In the genomic region with DNA sequence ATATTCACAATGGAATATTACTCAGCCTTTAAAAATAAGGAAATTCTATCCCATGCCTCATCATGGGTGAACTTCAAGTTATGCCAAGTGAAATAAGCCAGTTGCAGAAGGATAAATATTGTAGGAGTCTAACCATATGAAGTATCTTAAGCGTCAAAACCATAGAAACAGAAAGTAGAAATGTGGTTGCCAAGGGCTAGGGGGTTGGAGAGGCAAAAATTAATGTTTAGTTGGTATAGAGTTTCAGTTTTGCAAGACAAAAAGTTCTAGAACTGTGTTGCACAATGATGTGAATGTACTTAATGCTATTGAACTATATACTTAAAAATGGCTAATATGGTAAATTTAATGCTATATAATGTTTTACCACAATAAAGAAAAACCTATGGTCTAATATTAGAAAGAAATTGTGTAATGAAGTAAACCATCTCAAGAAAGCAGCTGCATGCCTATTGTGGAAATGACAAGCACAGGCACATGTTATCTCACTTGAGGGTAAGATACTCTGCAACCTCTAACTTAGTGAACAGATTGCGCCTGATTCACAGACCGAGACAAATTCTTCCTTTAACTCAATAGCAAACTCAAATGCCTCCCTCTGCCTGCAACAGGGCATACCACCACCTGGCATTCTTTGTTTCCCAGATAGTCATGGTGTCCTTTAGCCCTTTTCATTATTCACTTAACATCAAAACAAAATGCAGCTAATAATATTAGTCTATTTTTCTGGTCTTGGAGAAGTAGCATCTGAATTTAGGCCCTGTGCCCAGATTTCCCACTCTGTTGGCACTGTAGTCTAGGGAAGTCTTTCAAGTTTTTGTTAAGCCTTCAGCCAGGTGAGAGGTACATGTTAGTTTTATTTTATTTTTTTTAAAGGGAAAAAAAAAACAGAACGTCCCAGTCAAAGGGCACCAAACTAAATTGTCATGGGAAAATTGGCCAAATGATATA, we compare ENCODE assay signal across 14 cellular contexts.
A peak's percentile ranks its signal among the peaks of the same experiment; 100 is the strongest.
DNase-seq lines count a peak whose midpoint lies in the region; ATAC-seq and TF ChIP-seq lines count a peak whose summit lies in the region.
"Had no signal": no experiment of that assay in that cellular context is flagged by ENCODE, and none has a peak within 500 bp of the region (broad histone marks: within the 10 kb centered on the region; RNA-seq: fewer than 3 reads in every experiment).

No MANE protein-coding gene starts in this region.

- H3K4me1 ChIP-seq in prostate gland (replicated peaks) = peaks cover 2% of the 10 kb centered on the region
- H3K4me1 ChIP-seq in foreskin keratinocyte = no peaks in the 10 kb centered on the region
- H3K4me1 ChIP-seq: neural progenitor cell had no signal

- no peaks in the 10 kb centered on the region for H3K9me3 ChIP-seq in prostate gland
- no peaks in the 10 kb centered on the region for H3K9me3 ChIP-seq in CD4-positive, alpha-beta T cell (ENCODE audit: control insufficient read depth, low read length)
- H3K9me3 ChIP-seq: lower lobe of right lung had no signal

- DNase-seq in prostate gland (ENCODE audit: low spot score) = no peak
- DNase-seq in CD4-positive, alpha-beta T cell = no peak
- DNase-seq in COLO829 (ENCODE audit: low spot score) = no peak
- DNase-seq in foreskin keratinocyte = no peak
- DNase-seq: activated naive CD4-positive, alpha-beta T cell treated with anti-CD3 and anti-CD28 coated beads, Interleukin-2, amount 50 U/mL, for 16 hours; caudate nucleus; CD4-positive, alpha-beta memory T cell; lower lobe of right lung; NCI-H524 treated with DMSO at 0.1 percent for 48 hours had no signal

- H3K4me3 ChIP-seq in prostate gland = no peak overlapping the region
- H3K4me3 ChIP-seq: lower lobe of right lung, neural progenitor cell, smooth muscle cell had no signal

- H3K9me3 Mint-ChIP-seq in CD4-positive, alpha-beta T cell = no peaks in the 10 kb centered on the region

- no peaks in the 10 kb centered on the region for H3K4me1 Mint-ChIP-seq in CD4-positive, alpha-beta T cell (ENCODE audit: low read depth)
- H3K4me1 Mint-ChIP-seq: CD4-positive, alpha-beta memory T cell; neural progenitor cell had no signal

- H3K4me3 Mint-ChIP-seq in CD4-positive, alpha-beta T cell = no peak overlapping the region
- H3K4me3 Mint-ChIP-seq: CD4-positive, alpha-beta memory T cell; neural progenitor cell had no signal

- ATAC-seq in GM19043 (IDR thresholded peaks at IDR 0.05; ENCODE audit: low read depth, unreplicated experiment) = peak; percentile 71
- ATAC-seq in GM21786 (IDR thresholded peaks at IDR 0.05; ENCODE audit: unreplicated experiment) = peak; percentile 75
- peak; percentile 82 for ATAC-seq in HG03196 (IDR thresholded peaks at IDR 0.05; ENCODE audit: unreplicated experiment)
- no peak for ATAC-seq in CD4-positive, alpha-beta T cell (ENCODE audit: poor library complexity)
- ATAC-seq in foreskin keratinocyte = no peak
- ATAC-seq: lower lobe of right lung had no signal

- H3K27me3 ChIP-seq in prostate gland (replicated peaks; ENCODE audit: insufficient read depth) (no peaks in the 10 kb centered on the region), foreskin keratinocyte (peaks cover 12% of the 10 kb centered on the region)
- no peaks in the 10 kb centered on the region for H3K27me3 ChIP-seq in CD4-positive, alpha-beta T cell (ENCODE audit: control insufficient read depth, insufficient read depth, low read length)
- H3K27me3 ChIP-seq: neural progenitor cell had no signal

- no peaks in the 10 kb centered on the region for H3K36me3 ChIP-seq in prostate gland
- H3K36me3 ChIP-seq: lower lobe of right lung, neural progenitor cell had no signal

- intact Hi-C loops in prostate gland (cut with DNase I) = no loop called here
- intact Hi-C loops in CD4-positive, alpha-beta T cell (cut with DNase I, micrococcal nuclease) = no loop called here

- 53% methylated on average over 4 of the region's 4 CpGs for WGBS in prostate gland

- H3K27me3 Mint-ChIP-seq in CD4-positive, alpha-beta T cell = peaks cover 36% of the 10 kb centered on the region

- CTCF ChIA-PET in CD4-positive, alpha-beta T cell (lab: Charles Lee) = no interaction called here

- H3K27ac ChIP-seq in prostate gland = peak overlapping the region; percentile 58 to 73
- no peak overlapping the region for H3K27ac ChIP-seq in CD4-positive, alpha-beta T cell (ENCODE audit: low read depth, low read length)
- H3K27ac ChIP-seq in foreskin keratinocyte = no peak overlapping the region
- H3K27ac ChIP-seq: lower lobe of right lung, neural progenitor cell had no signal

- no peak for TF ChIP-seq POLR2A in prostate gland (IDR thresholded peaks at IDR 0.05)

- no peaks in the 10 kb centered on the region for H3K36me3 Mint-ChIP-seq in CD4-positive, alpha-beta T cell (ENCODE audit: low read depth)
- H3K36me3 Mint-ChIP-seq: CD4-positive, alpha-beta memory T cell; neural progenitor cell had no signal

- H3K27ac Mint-ChIP-seq in CD4-positive, alpha-beta T cell = no peak overlapping the region
- H3K27ac Mint-ChIP-seq: CD4-positive, alpha-beta memory T cell; neural progenitor cell had no signal

- peak in 1 of 4 experiments; percentile 5 for TF ChIP-seq CTCF in prostate gland (IDR thresholded peaks at IDR 0.05)
- no peak for TF ChIP-seq CTCF in CD4-positive, alpha-beta T cell (IDR thresholded peaks at IDR 0.05)
- no peak for TF ChIP-seq CTCF in foreskin keratinocyte (conservative IDR thresholded peaks at IDR 0.05)

- POLR2A ChIA-PET in CD4-positive, alpha-beta T cell (lab: Charles Lee) = no interaction called here

Comparison
In these comparisons a context has a peak if more than half of its experiments do, and no peak if none do; other contexts are left out.
1. ATAC-seq: peak in GM19043 (single experiment), GM21786 (single experiment) and HG03196 (single experiment); none in CD4-positive, alpha-beta T cell (single experiment) and foreskin keratinocyte (single experiment).
2. H3K27ac ChIP-seq: peak in prostate gland (2 of 2); none in CD4-positive, alpha-beta T cell (single experiment) and foreskin keratinocyte (single experiment).